7 cellular contexts compared by ENCODE assay signal in genomic region chr1:55315552-55315951, GRCh38.
"Had no signal": no experiment of that assay in that cellular context is flagged by ENCODE, and none has a peak within 500 bp of the region (broad histone marks: within the 10 kb centered on the region; RNA-seq: fewer than 3 reads in every experiment).

No MANE protein-coding gene starts in this region.

- DNase-seq: GDM1, GF-D8 had no signal

- FAIRE-seq: G401.6, GM12891, GM12892, GM18507, GM19239 had no signal
